In the genomic region with DNA sequence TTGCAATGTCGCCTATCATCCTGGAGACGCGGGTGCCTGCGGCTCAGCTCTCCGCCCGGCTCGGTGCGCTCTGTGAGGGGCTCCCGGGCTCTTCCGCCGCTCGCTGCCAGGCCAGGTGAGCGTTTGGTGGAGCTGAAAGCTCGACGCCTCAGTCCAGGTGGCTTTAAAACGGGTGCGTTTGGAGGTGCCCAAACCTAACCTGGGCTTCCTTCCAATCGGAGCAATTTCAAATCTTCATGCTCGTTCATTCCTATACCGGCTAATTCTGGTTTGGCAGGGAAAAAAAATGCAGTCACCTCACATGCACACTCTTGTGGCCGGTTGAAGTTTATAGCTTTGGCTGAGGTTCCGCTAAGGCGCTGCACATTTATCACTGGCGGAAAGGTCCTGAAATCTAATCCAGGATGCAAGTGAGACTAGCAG, we compare ENCODE assay signal across 8 cellular contexts. TPM values are rescaled to one million over a fixed set of nuclear protein-coding genes. Genes with fewer than 3 reads are reported as not detected.
DNase-seq lines count a peak whose midpoint lies in the region; TF ChIP-seq lines count a peak whose summit lies in the region.

A gene with protein sequence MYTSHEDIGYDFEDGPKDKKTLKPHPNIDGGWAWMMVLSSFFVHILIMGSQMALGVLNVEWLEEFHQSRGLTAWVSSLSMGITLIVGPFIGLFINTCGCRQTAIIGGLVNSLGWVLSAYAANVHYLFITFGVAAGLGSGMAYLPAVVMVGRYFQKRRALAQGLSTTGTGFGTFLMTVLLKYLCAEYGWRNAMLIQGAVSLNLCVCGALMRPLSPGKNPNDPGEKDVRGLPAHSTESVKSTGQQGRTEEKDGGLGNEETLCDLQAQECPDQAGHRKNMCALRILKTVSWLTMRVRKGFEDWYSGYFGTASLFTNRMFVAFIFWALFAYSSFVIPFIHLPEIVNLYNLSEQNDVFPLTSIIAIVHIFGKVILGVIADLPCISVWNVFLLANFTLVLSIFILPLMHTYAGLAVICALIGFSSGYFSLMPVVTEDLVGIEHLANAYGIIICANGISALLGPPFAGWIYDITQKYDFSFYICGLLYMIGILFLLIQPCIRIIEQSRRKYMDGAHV (minus strand): TSS at position 267 of the 423 bp plus-strand sequence. CDS start 9,572 bp downstream, outside the sequence.

- H3K9me3 Mint-ChIP-seq in HFFc6 = no peaks in the 10 kb centered on the region

- no peaks in the 10 kb centered on the region for H3K27me3 ChIP-seq in fibroblast of lung (ENCODE audit: control insufficient read depth, insufficient read depth, low read length)
- H3K27me3 ChIP-seq in muscle layer of duodenum (ENCODE audit: low read depth, low read length) = no peaks in the 10 kb centered on the region

- WGBS in urinary bladder = 3% methylated on average over 24 of the region's 24 CpGs

- no peak within 1 kb of the TSS for H3K27ac ChIP-seq in fibroblast of lung (ENCODE audit: insufficient read depth, low read length)
- H3K27ac ChIP-seq in muscle layer of duodenum (ENCODE audit: low read length) = no peak within 1 kb of the TSS
- H3K27ac ChIP-seq in urinary bladder (ENCODE audit: low read depth) = peak within 1 kb of the TSS; percentile 61

- H2AFZ ChIP-seq in fibroblast of lung (ENCODE audit: low read length) = peak within 1 kb of the TSS; percentile 63

- DNase-seq in ELR (ENCODE audit: low read depth) (peak; percentile 52), HFFc6 (no peak), NCI-H2107 treated with DMSO at 0.1 percent for 48 hours (lab: John Stamatoyannopoulos, UW; ENCODE audit: unreplicated experiment) (peak; percentile 75), fibroblast of lung (ENCODE audit: low read depth in 2 of 2) (peak; percentile 66 to 67), SKM-1 treated with dmso at 0.1 percent for 144 hours (lab: John Stamatoyannopoulos, UW; ENCODE audit: unreplicated experiment) (no peak)
- DNase-seq in activated CD4-positive, alpha-beta T cell treated with anti-CD3 and anti-CD28 coated beads, Interleukin-2, amount 50 U/mL, for 48 hours = peak; percentile 20 to 21

- TF ChIP-seq CTCF in HFFc6 (IDR thresholded peaks at IDR 0.05) (no peak), fibroblast of lung (conservative IDR thresholded peaks at IDR 0.05 in 1 of 2, IDR thresholded peaks at IDR 0.05 in 1 of 2; ENCODE audit: low read depth in 1 of 2, low read length in 2 of 2) (peak; percentile 18 to 46)

- no peaks in the 10 kb centered on the region for H3K36me3 ChIP-seq in fibroblast of lung (ENCODE audit: control insufficient read depth, insufficient read depth, low read length)
- no peaks in the 10 kb centered on the region for H3K36me3 ChIP-seq in muscle layer of duodenum (ENCODE audit: control insufficient read depth in 1 of 2, insufficient read depth in 2 of 2, low read length in 2 of 2)
- no peaks in the 10 kb centered on the region for H3K36me3 ChIP-seq in urinary bladder (ENCODE audit: insufficient read depth)

- peaks cover 10% of the 10 kb centered on the region; the same call in 1 of the 2 replicates for H3K4me1 Mint-ChIP-seq in HFFc6 (ENCODE audit: low read depth)

- no peaks in the 10 kb centered on the region for H4K20me1 ChIP-seq in fibroblast of lung (ENCODE audit: control insufficient read depth, extremely low read depth, insufficient read depth, low read length)

- H3K9ac ChIP-seq in fibroblast of lung (ENCODE audit: insufficient read depth, low read length) = peak within 1 kb of the TSS; percentile 37

- H3K4me3 Mint-ChIP-seq in HFFc6 = peak within 1 kb of the TSS; percentile 82

- H3K9me3 ChIP-seq in fibroblast of lung (ENCODE audit: control insufficient read depth, insufficient read depth, low read depth, low read length) (no peaks in the 10 kb centered on the region), muscle layer of duodenum (ENCODE audit: control insufficient read depth in 1 of 2, low read length in 2 of 2) (no peaks in the 10 kb centered on the region)

- H3K79me2 ChIP-seq in fibroblast of lung (ENCODE audit: control insufficient read depth, insufficient read depth, low read length) = no peaks in the 10 kb centered on the region

- no peaks in the 10 kb centered on the region for H3K36me3 Mint-ChIP-seq in HFFc6 (ENCODE audit: low read depth)

- peaks cover 13% of the 10 kb centered on the region for H3K27me3 Mint-ChIP-seq in HFFc6 (ENCODE audit: insufficient read depth)

- H3K4me3 ChIP-seq in fibroblast of lung (replicated peaks in 1 of 4; ENCODE audit: control extremely low read depth in 1 of 4, insufficient read depth in 1 of 4, low read depth in 3 of 4, low read length in 4 of 4) = peak within 1 kb of the TSS; percentile 52 to 66 (median 60)
- peak within 1 kb of the TSS; percentile 79 to 86 for H3K4me3 ChIP-seq in muscle layer of duodenum (ENCODE audit: low read depth in 1 of 2, low read length in 2 of 2)
- peak within 1 kb of the TSS; percentile 70 for H3K4me3 ChIP-seq in urinary bladder (ENCODE audit: low read depth, low read length)

- H3K4me1 ChIP-seq in fibroblast of lung (ENCODE audit: control insufficient read depth, extremely low read depth, insufficient read depth, low read length) = no peaks in the 10 kb centered on the region
- peaks cover 0 to 14% of the 10 kb centered on the region in 2 donors for H3K4me1 ChIP-seq in muscle layer of duodenum (ENCODE audit: control insufficient read depth in 1 of 2, insufficient read depth in 2 of 2, low read length in 2 of 2)
- H3K4me1 ChIP-seq in urinary bladder (ENCODE audit: insufficient read depth) = no peaks in the 10 kb centered on the region

- H3K4me2 ChIP-seq in fibroblast of lung (ENCODE audit: extremely low read depth, insufficient read depth, low read length) = peak within 1 kb of the TSS; percentile 72

- no peak within 1 kb of the TSS for H3K27ac Mint-ChIP-seq in HFFc6

RNA-seq across cellular contexts. Expression of the gene that starts here (rescaled TPM):
- under 1 TPM in 4 of 6 experiments, not detected in 2; 0.29 to 0.53 (median 0.42) TPM for total RNA-seq in HFFc6 (2021; fragmentation: NEBNext Ultra II Directional; extraction: Animal tissue kit (Norgen Biotek cat#: 25700))
- total RNA-seq in fibroblast of lung (1.5 and 5.6 TPM in 2 replicates), urinary bladder (13.7 TPM)
- polyA plus RNA-seq in fibroblast of lung (1.8 and 1.9 TPM in 2 replicates), urinary bladder (4.9 TPM)
- polyA plus RNA-seq in fibroblast of lung (2012) = 1.3 and 1.4 TPM in 2 replicates
- 1.3 and 1.9 TPM in 2 replicates for polyA minus RNA-seq in fibroblast of lung (ENCODE audit: low replicate concordance)

Comparison
In these comparisons a context has a peak if more than half of its experiments do, and no peak if none do; other contexts are left out.
1. DNase-seq: peak in ELR (single experiment), NCI-H2107 treated with DMSO at 0.1 percent for 48 hours (single experiment), activated CD4-positive, alpha-beta T cell treated with anti-CD3 and anti-CD28 coated beads, Interleukin-2, amount 50 U/mL, for 48 hours (2 of 2) and fibroblast of lung (2 of 2); none in HFFc6 (single experiment) and SKM-1 treated with dmso at 0.1 percent for 144 hours (single experiment).
2. Peak in every context shown above with its lines, with median percentiles within 50 percentile points of each other: H3K4me3 ChIP-seq.